1 cellular context compared by ENCODE assay signal in genomic region chr15:70099966-70100494, GRCh38.
TF ChIP-seq lines count a peak whose summit lies in the region.

No MANE protein-coding gene starts in this region.

TF ChIP-seq in SK-N-SH, 30 proteins besides CTCF, POLR2A, EP300 and RAD21 (continued from another document):
- no peak for TF ChIP-seq REST (IDR thresholded peaks at IDR 0.05; ENCODE audit: low read depth, low read length)
- TF ChIP-seq YY1 (IDR thresholded peaks at IDR 0.05; ENCODE audit: low read depth), result no peak
- TF ChIP-seq GATA2 (CRISPR knock-in tag; IDR thresholded peaks at IDR 0.05), result no peak
- no peak for TF ChIP-seq NRF1 (IDR thresholded peaks at IDR 0.05; ENCODE audit: low read depth, low read length)
- no peak for TF ChIP-seq JUND (IDR thresholded peaks at IDR 0.05)
- TF ChIP-seq ZBTB33 (IDR thresholded peaks at IDR 0.05; ENCODE audit: borderline replicate concordance, low read depth), result no peak
- TF ChIP-seq IRF3 (IDR thresholded peaks at IDR 0.05; ENCODE audit: low read depth, low read length), result no peak
- no peak for TF ChIP-seq GABPA (IDR thresholded peaks at IDR 0.05; ENCODE audit: low read depth)
- TF ChIP-seq SMC3 (IDR thresholded peaks at IDR 0.05; ENCODE audit: low read depth, low read length), result no peak
- TF ChIP-seq ELF1 (IDR thresholded peaks at IDR 0.05), result no peak
